In the genomic region with DNA sequence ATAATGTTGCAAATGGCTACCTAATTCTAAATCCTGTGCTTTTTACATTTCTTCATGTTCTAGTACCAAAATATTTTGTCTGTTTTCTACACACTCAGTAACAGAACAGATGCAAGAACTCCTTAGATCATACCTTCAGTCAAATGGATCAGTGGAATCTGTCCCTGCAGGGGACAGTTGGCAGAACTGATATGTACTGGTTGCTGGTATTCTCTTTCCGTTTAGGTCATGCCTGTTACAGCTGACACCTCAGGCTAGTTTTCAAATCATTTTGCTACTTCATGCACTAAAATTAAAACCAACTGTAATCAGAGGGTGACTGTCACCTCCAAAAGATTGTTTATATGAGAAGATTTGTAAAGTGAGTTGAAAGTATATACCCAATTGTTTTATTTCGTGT, we compare ENCODE assay signal across 16 cellular contexts.
A peak's percentile ranks its signal among the peaks of the same experiment; 100 is the strongest.
DNase-seq lines count a peak whose midpoint lies in the region; ATAC-seq and TF ChIP-seq lines count a peak whose summit lies in the region.
"Had no signal": no experiment of that assay in that cellular context is flagged by ENCODE, and none has a peak within 500 bp of the region (broad histone marks: within the 10 kb centered on the region; RNA-seq: fewer than 3 reads in every experiment).

No MANE protein-coding gene starts in this region.

- ATAC-seq in Right ventricle myocardium inferior, result no peak
- ATAC-seq: CD8-positive, alpha-beta T cell; GM12878 had no signal

- peaks cover 3% of the 10 kb centered on the region for H3K27me3 Mint-ChIP-seq in mesothelial cell of epicardium (ENCODE audit: low read depth)
- H3K27me3 Mint-ChIP-seq: B cell had no signal

- peaks cover 19% of the 10 kb centered on the region for H3K36me3 ChIP-seq in left ventricle myocardium inferior
- no peaks in the 10 kb centered on the region for H3K36me3 ChIP-seq in esophagus squamous epithelium
- H3K36me3 ChIP-seq: BLaER1 treated with 17β-estradiol and CSF1 and Interleukin-3, amounts not matched to agents 10 nM and 100 nM had no signal

- peak overlapping the region; percentile 70 for H3K27ac ChIP-seq in left ventricle myocardium inferior (replicated peaks)
- H3K27ac ChIP-seq in esophagus squamous epithelium, result no peak overlapping the region
- H3K27ac ChIP-seq: BLaER1 treated with 17β-estradiol and CSF1 and Interleukin-3, amounts not matched to agents 10 nM and 100 nM had no signal

- DNase-seq in DMS53 (lab: John Stamatoyannopoulos, UW) (peak; percentile 19), DMS53 treated with DMSO at 0.1 percent for 48 hours (lab: John Stamatoyannopoulos, UW; ENCODE audit: unreplicated experiment) (no peak), left ventricle myocardium inferior (no peak), Right ventricle myocardium inferior (ENCODE audit: missing footprints) (no peak), NCI-H82 (lab: John Stamatoyannopoulos, UW) (peak; percentile 28), cerebellum (ENCODE audit: low spot score) (peak; percentile 3), esophagus squamous epithelium (lab: John Stamatoyannopoulos, UW) (no peak), mesothelial cell of epicardium (ENCODE audit: low spot score in 2 of 2, unreplicated experiment in 2 of 2) (no peak)
- DNase-seq: 8988T; Calu3; CD8-positive, alpha-beta T cell; DMS79 treated with DMSO at 0.1 percent for 48 hours; H9 had no signal

- no peaks in the 10 kb centered on the region for H3K36me3 Mint-ChIP-seq in mesothelial cell of epicardium
- H3K36me3 Mint-ChIP-seq: CD8-positive, alpha-beta T cell had no signal

- H3K4me1 Mint-ChIP-seq in mesothelial cell of epicardium, result peaks cover 13% of the 10 kb centered on the region
- H3K4me1 Mint-ChIP-seq: B cell, H9 had no signal

- H3K9me3 Mint-ChIP-seq in mesothelial cell of epicardium, result peaks cover 4% of the 10 kb centered on the region
- H3K9me3 Mint-ChIP-seq: CD8-positive, alpha-beta T cell; H9 had no signal

- no peaks in the 10 kb centered on the region for H3K27me3 ChIP-seq in left ventricle myocardium inferior (ENCODE audit: low read depth)
- H3K27me3 ChIP-seq in esophagus squamous epithelium, result no peaks in the 10 kb centered on the region
- H3K27me3 ChIP-seq: BLaER1 treated with 17β-estradiol and CSF1 and Interleukin-3, amounts not matched to agents 10 nM and 100 nM had no signal

- no peak overlapping the region for H3K4me3 Mint-ChIP-seq in mesothelial cell of epicardium
- H3K4me3 Mint-ChIP-seq: B cell; CD8-positive, alpha-beta T cell; H9 had no signal

- H3K9me3 ChIP-seq in left ventricle myocardium inferior (replicated peaks) (peaks cover 4% of the 10 kb centered on the region), esophagus squamous epithelium (no peaks in the 10 kb centered on the region)
- H3K9me3 ChIP-seq: BLaER1 treated with 17β-estradiol and CSF1 and Interleukin-3, amounts not matched to agents 10 nM and 100 nM had no signal

- H3K27ac Mint-ChIP-seq in mesothelial cell of epicardium, result no peak overlapping the region
- H3K27ac Mint-ChIP-seq: B cell; CD8-positive, alpha-beta T cell; H9 had no signal

- intact Hi-C loops in left ventricle myocardium inferior (cut with micrococcal nuclease), result no loop called here
- intact Hi-C loops in Right ventricle myocardium inferior (cut with DNase I), result no loop called here
- intact Hi-C loops in esophagus squamous epithelium (cut with DNase I), result no loop called here

- WGBS in esophagus squamous epithelium, 2 donors, result 45 to 46% methylated on average over 2 of the region's 2 CpGs

- no peak for TF ChIP-seq CTCF in left ventricle myocardium inferior (IDR thresholded peaks at IDR 0.05; ENCODE audit: borderline replicate concordance)
- no peak for TF ChIP-seq CTCF in esophagus squamous epithelium (IDR thresholded peaks at IDR 0.05)
- TF ChIP-seq CTCF in mesothelial cell of epicardium (IDR thresholded peaks at IDR 0.05; ENCODE audit: unreplicated experiment), result no peak

- H3K4me1 ChIP-seq in left ventricle myocardium inferior, result peaks cover 56% of the 10 kb centered on the region
- H3K4me1 ChIP-seq in esophagus squamous epithelium, result peaks cover 0 to 3% (median 0%) of the 10 kb centered on the region in 3 donors
- H3K4me1 ChIP-seq: BLaER1 treated with 17β-estradiol and CSF1 and Interleukin-3, amounts not matched to agents 10 nM and 100 nM had no signal

- H3K4me3 ChIP-seq in left ventricle myocardium inferior (no peak overlapping the region), esophagus squamous epithelium (no peak overlapping the region)
- H3K4me3 ChIP-seq: BLaER1 treated with 17β-estradiol and CSF1 and Interleukin-3, amounts not matched to agents 10 nM and 100 nM; GM12878 had no signal

- TF ChIP-seq POLR2A in esophagus squamous epithelium (IDR thresholded peaks at IDR 0.05), result no peak

Comparison
In these comparisons a context has a peak if more than half of its experiments do, and no peak if none do; other contexts are left out.
1. DNase-seq: peak in DMS53 (single experiment), NCI-H82 (single experiment) and cerebellum (single experiment); none in DMS53 treated with DMSO at 0.1 percent for 48 hours (single experiment), left ventricle myocardium inferior (single experiment), Right ventricle myocardium inferior (single experiment), esophagus squamous epithelium (single experiment) and mesothelial cell of epicardium (0 of 2).